In genomic region chr16:70526403-70526802, GRCh38 we compare ENCODE assay signal across 12 cellular contexts. TPM values are rescaled to one million over a fixed set of nuclear protein-coding genes. Genes with fewer than 3 reads are reported as not detected.
DNase-seq lines count a peak whose midpoint lies in the region; ATAC-seq and TF ChIP-seq lines count a peak whose summit lies in the region.
"Had no signal": no experiment of that assay in that cellular context is flagged by ENCODE, and none has a peak within 500 bp of the region (broad histone marks: within the 10 kb centered on the region; RNA-seq: fewer than 3 reads in every experiment).

No MANE protein-coding gene starts in this region.

- H3K36me3 ChIP-seq in SK-N-MC (ENCODE audit: insufficient read depth, low read length) (peaks cover 41% of the 10 kb centered on the region), tibial artery (peaks cover 40 to 48% (median 41%) of the 10 kb centered on the region in 3 donors)

- H3K27ac Mint-ChIP-seq in activated naive CD4-positive, alpha-beta T cell treated with anti-CD3 and anti-CD28 coated beads, Interleukin-2, amount 10 ng/mL, durations not matched to agents 7 days and 5 days = peak overlapping the region; percentile 83
- peak overlapping the region; percentile 18 for H3K27ac Mint-ChIP-seq in stimulated activated memory B cell treated with anti-CD40 and anti-IgM and Interleukin-4, amounts not matched to agents 10 μg/mL and 1 μg/mL and 100 μg/mL, for 72 hours

- intact Hi-C loops in Right ventricle myocardium inferior (cut with DNase I) (loop anchor here (5.0 kb wide), 1 partner anchor 36 kb away; no protein-coding TSS in a partner anchor), tibial artery (cut with DNase I; ENCODE audit: low total_unique reads) (no loop called here)

- no peaks in the 10 kb centered on the region for H3K27me3 ChIP-seq in tibial artery
- H3K27me3 ChIP-seq: SJSA1, testis had no signal

- no peak for TF ChIP-seq CTCF in fibroblast of mammary gland (conservative IDR thresholded peaks at IDR 0.05; ENCODE audit: control insufficient read depth, insufficient read depth, low read depth, low read length)
- TF ChIP-seq CTCF in tibial artery (IDR thresholded peaks at IDR 0.05) = no peak

- CTCF ChIA-PET in activated naive CD4-positive, alpha-beta T cell treated with anti-CD3 and anti-CD28 coated beads, Interleukin-2, amount 10 ng/mL, durations not matched to agents 7 days and 5 days (lab: Charles Lee) = interaction anchor here (1.3 kb wide), 1 partner anchor 17 kb away, joined by 7 read pairs; no protein-coding TSS in a partner anchor

- H3K9me3 Mint-ChIP-seq in activated naive CD4-positive, alpha-beta T cell treated with anti-CD3 and anti-CD28 coated beads, Interleukin-2, amount 10 ng/mL, durations not matched to agents 7 days and 5 days = no peaks in the 10 kb centered on the region
- no peaks in the 10 kb centered on the region for H3K9me3 Mint-ChIP-seq in stimulated activated memory B cell treated with anti-CD40 and anti-IgM and Interleukin-4, amounts not matched to agents 10 μg/mL and 1 μg/mL and 100 μg/mL, for 72 hours

- peaks cover 0 to 56% (median 38%) of the 10 kb centered on the region in 4 donors for H3K4me1 ChIP-seq in tibial artery

- no peak for ATAC-seq in stimulated activated memory B cell treated with anti-CD40 and anti-IgM and Interleukin-4, amounts not matched to agents 10 μg/mL and 1 μg/mL and 100 μg/mL, for 72 hours
- no peak for ATAC-seq in Right ventricle myocardium inferior

- no peak for DNase-seq in activated naive CD4-positive, alpha-beta T cell treated with anti-CD3 and anti-CD28 coated beads, Interleukin-2, amount 10 ng/mL, durations not matched to agents 7 days and 5 days
- DNase-seq in activated naive CD4-positive, alpha-beta T cell treated with anti-CD3 and anti-CD28 coated beads, Interleukin-2, amount 50 U/mL, for 16 hours = no peak
- DNase-seq in SK-N-MC (ENCODE audit: low read depth, low spot score) = no peak
- DNase-seq in fibroblast of mammary gland (ENCODE audit: low read depth) = no peak
- no peak for DNase-seq in Right ventricle myocardium inferior (ENCODE audit: missing footprints)
- no peak for DNase-seq in tibial artery
- DNase-seq in DMS153 treated with DMSO at 0.1 percent for 48 hours (lab: John Stamatoyannopoulos, UW; ENCODE audit: unreplicated experiment) = no peak
- DNase-seq: NCI-H1417 treated with DMSO at 0.1 percent for 48 hours, testis had no signal

- H3K27ac ChIP-seq in SK-N-MC (no peak overlapping the region), tibial artery (no peak overlapping the region)
- H3K27ac ChIP-seq: SJSA1, testis had no signal

- H3K9me3 ChIP-seq in SK-N-MC (ENCODE audit: low read depth, low read length) (no peaks in the 10 kb centered on the region), tibial artery (no peaks in the 10 kb centered on the region)
- H3K9me3 ChIP-seq: SJSA1, testis had no signal

- peaks cover 65% of the 10 kb centered on the region for H3K36me3 Mint-ChIP-seq in activated naive CD4-positive, alpha-beta T cell treated with anti-CD3 and anti-CD28 coated beads, Interleukin-2, amount 10 ng/mL, durations not matched to agents 7 days and 5 days
- H3K36me3 Mint-ChIP-seq in stimulated activated memory B cell treated with anti-CD40 and anti-IgM and Interleukin-4, amounts not matched to agents 10 μg/mL and 1 μg/mL and 100 μg/mL, for 72 hours = peaks cover 54% of the 10 kb centered on the region

- H3K4me3 ChIP-seq in SK-N-MC (peak overlapping the region; percentile 59), fibroblast of mammary gland (ENCODE audit: control insufficient read depth, low read depth, low read length) (peak overlapping the region; percentile 3), tibial artery (no peak overlapping the region)
- H3K4me3 ChIP-seq: lung, SJSA1, testis had no signal

- peak overlapping the region; percentile 64 for H3K4me3 Mint-ChIP-seq in activated naive CD4-positive, alpha-beta T cell treated with anti-CD3 and anti-CD28 coated beads, Interleukin-2, amount 10 ng/mL, durations not matched to agents 7 days and 5 days
- peak overlapping the region; percentile 72 for H3K4me3 Mint-ChIP-seq in stimulated activated memory B cell treated with anti-CD40 and anti-IgM and Interleukin-4, amounts not matched to agents 10 μg/mL and 1 μg/mL and 100 μg/mL, for 72 hours

- peak overlapping the region; percentile 60 for H3K9ac ChIP-seq in SK-N-MC (ENCODE audit: insufficient read length)

- H3K4me1 Mint-ChIP-seq in activated naive CD4-positive, alpha-beta T cell treated with anti-CD3 and anti-CD28 coated beads, Interleukin-2, amount 10 ng/mL, durations not matched to agents 7 days and 5 days = peaks cover 56% of the 10 kb centered on the region
- H3K4me1 Mint-ChIP-seq in stimulated activated memory B cell treated with anti-CD40 and anti-IgM and Interleukin-4, amounts not matched to agents 10 μg/mL and 1 μg/mL and 100 μg/mL, for 72 hours = peaks cover 51% of the 10 kb centered on the region

- no peaks in the 10 kb centered on the region for H3K27me3 Mint-ChIP-seq in activated naive CD4-positive, alpha-beta T cell treated with anti-CD3 and anti-CD28 coated beads, Interleukin-2, amount 10 ng/mL, durations not matched to agents 7 days and 5 days
- no peaks in the 10 kb centered on the region for H3K27me3 Mint-ChIP-seq in stimulated activated memory B cell treated with anti-CD40 and anti-IgM and Interleukin-4, amounts not matched to agents 10 μg/mL and 1 μg/mL and 100 μg/mL, for 72 hours

RNA-seq across cellular contexts. Expression of gene SF3B3, which starts 2.8 kb away (rescaled TPM):
- total RNA-seq in Right ventricle myocardium inferior = 131 TPM

RNA-seq across cellular contexts. Expression of gene COG4, which starts 3.0 kb away (rescaled TPM):
- total RNA-seq in Right ventricle myocardium inferior = 46.5 TPM

Comparison
In these comparisons a context has a peak if more than half of its experiments do, and no peak if none do; other contexts are left out.
1. H3K4me3 ChIP-seq: peak in SK-N-MC (single experiment) and fibroblast of mammary gland (single experiment); none in tibial artery (0 of 2).